10 cellular contexts compared by ENCODE assay signal in genomic region chr19:16005925-16006324, GRCh38. TPM values are rescaled to one million over a fixed set of nuclear protein-coding genes. Genes with fewer than 3 reads are reported as not detected.
"Had no signal": no experiment of that assay in that cellular context is flagged by ENCODE, and none has a peak within 500 bp of the region (broad histone marks: within the 10 kb centered on the region; RNA-seq: fewer than 3 reads in every experiment).

No MANE protein-coding gene starts in this region.

- H3K4me3 Mint-ChIP-seq: GM23338, H9, HFFc6 had no signal

- H3K4me1 ChIP-seq: HAP-1 had no signal

- H3K9me3 ChIP-seq: HAP-1 had no signal

- H3K4me1 Mint-ChIP-seq: GM23338, H9 had no signal

- DNase-seq: GOT3, H7, H9, HCEC 1CT, HFFc6 had no signal

- H3K9me3 Mint-ChIP-seq: HFFc6 had no signal

- H2AFZ ChIP-seq: GM23338 had no signal

- ATAC-seq: GM23338, HCT116 had no signal

- H3K36me3 ChIP-seq: HAP-1 had no signal

- H3K27ac Mint-ChIP-seq: GM23338, H9, HFFc6 had no signal

- H3K4me3 ChIP-seq: GM23338, HAP-1 had no signal

- H3K4me2 ChIP-seq: GM23338 had no signal

RNA-seq across cellular contexts. Expression of gene OR10H4, which starts 57.1 kb away (rescaled TPM):
- total RNA-seq: GM23338, H1, H4, H7, H9, HFFc6 had no signal
- polyA plus RNA-seq: GM23338, H1 had no signal
